Comparison of ENCODE assay signal across 8 cellular contexts in genomic region chr9:75087824-75088645, GRCh38. TPM values are rescaled to one million over a fixed set of nuclear protein-coding genes. Genes with fewer than 3 reads are reported as not detected.
A peak's percentile ranks its signal among the peaks of the same experiment; 100 is the strongest.
DNase-seq lines count a peak whose midpoint lies in the region; ATAC-seq and TF ChIP-seq lines count a peak whose summit lies in the region.

Gene NMRK1, minus strand, starts transcription at chr9:75088155. Its CDS starts 5,040 bp downstream, at chr9:75083115.
A gene with protein sequence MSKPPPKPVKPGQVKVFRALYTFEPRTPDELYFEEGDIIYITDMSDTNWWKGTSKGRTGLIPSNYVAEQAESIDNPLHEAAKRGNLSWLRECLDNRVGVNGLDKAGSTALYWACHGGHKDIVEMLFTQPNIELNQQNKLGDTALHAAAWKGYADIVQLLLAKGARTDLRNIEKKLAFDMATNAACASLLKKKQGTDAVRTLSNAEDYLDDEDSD (plus strand): TSS chr9:75088514. CDS start chr9:75088693, 179 bp downstream.

- peak within 1 kb of the TSS; percentile 98 for H3K4me3 Mint-ChIP-seq in activated CD4-positive, alpha-beta T cell treated with anti-CD3 and anti-CD28 coated beads, Interleukin-2, amount 10 ng/mL, durations not matched to agents 7 days and 5 days

- ATAC-seq in GM19372 (IDR thresholded peaks at IDR 0.05; ENCODE audit: low read depth, unreplicated experiment) (peak; percentile 78), HG03521 (IDR thresholded peaks at IDR 0.05; ENCODE audit: unreplicated experiment) (peak; percentile 94)

- H3K27ac ChIP-seq in coronary artery, result peak within 1 kb of the TSS; percentile 94 to 98

- TF ChIP-seq CTCF in coronary artery (IDR thresholded peaks at IDR 0.05), result no peak

- H3K27me3 Mint-ChIP-seq in activated CD4-positive, alpha-beta T cell treated with anti-CD3 and anti-CD28 coated beads, Interleukin-2, amount 10 ng/mL, durations not matched to agents 7 days and 5 days, result no peaks in the 10 kb centered on the region

- peak; percentile 69 to 97 (median 90) for DNase-seq in C1 segment of cervical spinal cord (lab: John Stamatoyannopoulos, UW)
- DNase-seq in NCI-H69 (lab: John Stamatoyannopoulos, UW), result peak; percentile 99
- peak; percentile 92 for DNase-seq in activated CD4-positive, alpha-beta T cell treated with anti-CD3 and anti-CD28 coated beads, Interleukin-2, amount 10 ng/mL, durations not matched to agents 7 days and 5 days
- DNase-seq in coronary artery (ENCODE audit: low spot score), result peak; percentile 96
- peak; percentile 99 for DNase-seq in left kidney (ENCODE audit: low read depth, low spot score)
- DNase-seq in stimulated activated CD4-positive, alpha-beta T cell treated with anti-CD3 and anti-CD28 coated beads, Interleukin-1b, Interleukin-23, amount 100 ng/mL, for 48 hours, result peak; percentile 93

- peaks cover 45% of the 10 kb centered on the region for H3K36me3 Mint-ChIP-seq in activated CD4-positive, alpha-beta T cell treated with anti-CD3 and anti-CD28 coated beads, Interleukin-2, amount 10 ng/mL, durations not matched to agents 7 days and 5 days (ENCODE audit: low read depth)

- CTCF ChIA-PET in activated CD4-positive, alpha-beta T cell treated with anti-CD3 and anti-CD28 coated beads, Interleukin-2, amount 10 ng/mL, durations not matched to agents 7 days and 5 days (lab: Charles Lee), result interaction anchor here (0.6 to 1.4 kb wide), 7 partner anchors 10 to 1228 kb away, joined by 3 to 4 read pairs (median 3); no protein-coding TSS in a partner anchor

- POLR2A ChIA-PET in activated CD4-positive, alpha-beta T cell treated with anti-CD3 and anti-CD28 coated beads, Interleukin-2, amount 10 ng/mL, durations not matched to agents 7 days and 5 days (lab: Charles Lee), result interaction anchor here (1.0 to 1.6 kb wide), 4 partner anchors 60 to 320 kb away, joined by 3 to 13 read pairs (median 8); partner anchors contain the start of gene CARNMT1

- H3K27ac Mint-ChIP-seq in activated CD4-positive, alpha-beta T cell treated with anti-CD3 and anti-CD28 coated beads, Interleukin-2, amount 10 ng/mL, durations not matched to agents 7 days and 5 days, result peak within 1 kb of the TSS; percentile 96

- H3K9me3 Mint-ChIP-seq in activated CD4-positive, alpha-beta T cell treated with anti-CD3 and anti-CD28 coated beads, Interleukin-2, amount 10 ng/mL, durations not matched to agents 7 days and 5 days, result no peaks in the 10 kb centered on the region

- H3K4me3 ChIP-seq in coronary artery, result peak within 1 kb of the TSS; percentile 94

- H3K4me1 Mint-ChIP-seq in activated CD4-positive, alpha-beta T cell treated with anti-CD3 and anti-CD28 coated beads, Interleukin-2, amount 10 ng/mL, durations not matched to agents 7 days and 5 days, result peaks cover 63% of the 10 kb centered on the region

RNA-seq across cellular contexts. Expression of gene NMRK1, which starts in this region (rescaled TPM):
- 10 to 100 TPM; 43.5 to 53.2 TPM for total RNA-seq in activated CD4-positive, alpha-beta T cell treated with anti-CD3 and anti-CD28 coated beads, Interleukin-2, amount 10 ng/mL, durations not matched to agents 7 days and 5 days

RNA-seq across cellular contexts. Expression of the second gene that starts in this region (rescaled TPM):
- 100 to 1,000 TPM; 117 to 139 TPM for total RNA-seq in activated CD4-positive, alpha-beta T cell treated with anti-CD3 and anti-CD28 coated beads, Interleukin-2, amount 10 ng/mL, durations not matched to agents 7 days and 5 days

Comparison
In these comparisons a context has a peak if more than half of its experiments do, and no peak if none do; other contexts are left out.
1. Peak in every context shown above with its lines: DNase-seq, ATAC-seq, H3K4me3 ChIP-seq and H3K27ac ChIP-seq.